Comparison of ENCODE assay signal across 11 cellular contexts in genomic region chr13:41384749-41385503, GRCh38.
DNase-seq lines count a peak whose midpoint lies in the region; ATAC-seq, FAIRE-seq and TF ChIP-seq lines count a peak whose summit lies in the region.
"Had no signal": no experiment of that assay in that cellular context is flagged by ENCODE, and none has a peak within 500 bp of the region (broad histone marks: within the 10 kb centered on the region; RNA-seq: fewer than 3 reads in every experiment).

No MANE protein-coding gene starts in this region.

- H3K9me3 ChIP-seq in DOHH2 (ENCODE audit: control insufficient read depth, insufficient read depth, low read length) = no peaks in the 10 kb centered on the region

- H3K4me1 ChIP-seq in DOHH2 (ENCODE audit: control insufficient read depth, low read length) = peaks cover 13% of the 10 kb centered on the region

- no peak for ATAC-seq in GM21576 (IDR thresholded peaks at IDR 0.05; ENCODE audit: unreplicated experiment)

- no peak overlapping the region for H3K4me2 ChIP-seq in DOHH2 (ENCODE audit: low read length)

- no peak overlapping the region for H3K4me3 ChIP-seq in DOHH2 (ENCODE audit: low read length)
- no peak overlapping the region for H3K4me3 ChIP-seq in bronchial epithelial cell (ENCODE audit: low read depth, low read length)

- no peaks in the 10 kb centered on the region for H3K79me2 ChIP-seq in DOHH2 (ENCODE audit: control insufficient read depth, low read length)

- TF ChIP-seq CTCF in DOHH2 (IDR thresholded peaks at IDR 0.05; ENCODE audit: low read depth, low read length, poor library complexity, severe bottlenecking) = peak; percentile 60
- peak; percentile 20 for TF ChIP-seq CTCF in bronchial epithelial cell (IDR thresholded peaks at IDR 0.05; ENCODE audit: insufficient read depth, low read length, severe bottlenecking)

- H3K27ac ChIP-seq in DOHH2 (ENCODE audit: low read depth, low read length) = no peak overlapping the region

- H4K20me1 ChIP-seq in DOHH2 (ENCODE audit: control insufficient read depth, insufficient read depth, low read depth, low read length) = no peaks in the 10 kb centered on the region

- DNase-seq in Kasumi-1 (lab: John Stamatoyannopoulos, UW) = peak; percentile 26 to 45
- DNase-seq in bronchial epithelial cell (ENCODE audit: low read depth) = peak; percentile 18
- peak; percentile 23 for DNase-seq in myocyte (ENCODE audit: low read depth)
- no peak for DNase-seq in HK-2 (ENCODE audit: unreplicated experiment)
- DNase-seq in activated CD8-positive, alpha-beta memory T cell treated with anti-CD3 and anti-CD28 coated beads, Interleukin-2, amount 50 U/mL, for 4 hours = no peak
- no peak for DNase-seq in NCI-H1105 (lab: John Stamatoyannopoulos, UW)
- DNase-seq: activated CD4-positive, alpha-beta T cell treated with anti-CD3 and anti-CD28 coated beads, Interleukin-2, amount 50 U/mL, for 4 hours; naive B cell; NCI-H510A treated with DMSO at 0.1 percent for 48 hours had no signal

- no peaks in the 10 kb centered on the region for H3K27me3 ChIP-seq in DOHH2 (ENCODE audit: control insufficient read depth, low read length)
- H3K27me3 ChIP-seq in bronchial epithelial cell (ENCODE audit: control insufficient read depth, insufficient read depth, low read length) = no peaks in the 10 kb centered on the region

- no peaks in the 10 kb centered on the region for H3K9me2 ChIP-seq in DOHH2 (replicated peaks; ENCODE audit: control insufficient read depth, low read length)

- H3F3A ChIP-seq in DOHH2 (ENCODE audit: control insufficient read depth, insufficient read depth) = peaks cover 6% of the 10 kb centered on the region

- no peaks in the 10 kb centered on the region for H3K36me3 ChIP-seq in DOHH2 (ENCODE audit: control insufficient read depth, low read length)
- H3K36me3 ChIP-seq in bronchial epithelial cell (ENCODE audit: control insufficient read depth, insufficient read depth, low read length) = no peaks in the 10 kb centered on the region

- no peak for FAIRE-seq in bronchial epithelial cell (lab: Jason Lieb, UNC)

Comparison
In these comparisons a context has a peak if more than half of its experiments do, and no peak if none do; other contexts are left out.
1. DNase-seq: peak in Kasumi-1 (2 of 2), bronchial epithelial cell (single experiment) and myocyte (single experiment); none in HK-2 (single experiment), activated CD8-positive, alpha-beta memory T cell treated with anti-CD3 and anti-CD28 coated beads, Interleukin-2, amount 50 U/mL, for 4 hours (single experiment) and NCI-H1105 (single experiment).